Comparison of ENCODE assay signal across 24 cellular contexts in genomic region chr19:47671499-47671898, GRCh38.
"Had no signal": no experiment of that assay in that cellular context is flagged by ENCODE, and none has a peak within 500 bp of the region (broad histone marks: within the 10 kb centered on the region; RNA-seq: fewer than 3 reads in every experiment).

No MANE protein-coding gene starts in this region.

- DNase-seq: dorsolateral prefrontal cortex; effector CD8-positive, alpha-beta T cell; kidney; left cardiac atrium; left ventricle myocardium inferior; lower lobe of right lung; mesenchymal stem cell; midbrain; nucleus accumbens; ovary; small intestine; stimulated activated CD4-positive, alpha-beta T cell treated with anti-CD3 and anti-CD28 coated beads, Interleukin-2, amount 100 ng/mL, for 48 hours; stimulated activated naive CD8-positive, alpha-beta T cell treated with anti-CD3 and anti-CD28 coated beads, Interleukin-15, Interleukin-2, amounts not matched to agents 100 U/mL and 50 U/mL, for 24 hours; thyroid gland; uterus had no signal

- H3K27ac ChIP-seq: coronary artery, epithelial cell of prostate, esophagus muscularis mucosa, gastroesophageal sphincter, left ventricle myocardium inferior, lower lobe of right lung, neural progenitor cell, ovary, right atrium auricular region, suprapubic skin, thyroid gland, uterus had no signal

- H3K36me3 Mint-ChIP-seq: natural killer cell treated with Interleukin-12 subunit alpha and Interleukin-12 subunit beta and Interleukin-15 and Interleukin-18, amount 100 ng/mL, for 72 hours had no signal

- H3K9me3 ChIP-seq: esophagus muscularis mucosa, gastroesophageal sphincter, left ventricle myocardium inferior, lower lobe of right lung, ovary, right atrium auricular region, suprapubic skin, thyroid gland, uterus had no signal

- H3K4me3 ChIP-seq: coronary artery, dorsolateral prefrontal cortex, esophagus muscularis mucosa, gastroesophageal sphincter, left ventricle myocardium inferior, lower lobe of right lung, neural progenitor cell, ovary, right atrium auricular region, suprapubic skin, thyroid gland, uterus had no signal

- H3K4me3 Mint-ChIP-seq: natural killer cell treated with Interleukin-12 subunit alpha and Interleukin-12 subunit beta and Interleukin-15 and Interleukin-18, amount 100 ng/mL, for 72 hours; neural progenitor cell; type B pancreatic cell had no signal

- H3K4me1 ChIP-seq: neural progenitor cell, thyroid gland had no signal

- ATAC-seq: gastroesophageal sphincter; left cardiac atrium; lower lobe of right lung; natural killer cell treated with Interleukin-12 subunit alpha and Interleukin-12 subunit beta and Interleukin-15 and Interleukin-18, amount 100 ng/mL, for 72 hours; stimulated activated naive CD8-positive, alpha-beta T cell treated with anti-CD3 and anti-CD28 coated beads, Interleukin-15, Interleukin-2, amounts not matched to agents 100 U/mL and 50 U/mL, for 24 hours had no signal

- H3K9me3 Mint-ChIP-seq: natural killer cell treated with Interleukin-12 subunit alpha and Interleukin-12 subunit beta and Interleukin-15 and Interleukin-18, amount 100 ng/mL, for 72 hours; neural progenitor cell; type B pancreatic cell had no signal

- H3K27me3 Mint-ChIP-seq: natural killer cell treated with Interleukin-12 subunit alpha and Interleukin-12 subunit beta and Interleukin-15 and Interleukin-18, amount 100 ng/mL, for 72 hours; type B pancreatic cell had no signal

- H3K36me3 ChIP-seq: neural progenitor cell, ovary, uterus had no signal

- H3K27ac Mint-ChIP-seq: natural killer cell treated with Interleukin-12 subunit alpha and Interleukin-12 subunit beta and Interleukin-15 and Interleukin-18, amount 100 ng/mL, for 72 hours; neural progenitor cell; type B pancreatic cell had no signal
